ENCODE assay signal across 7 cellular contexts in the genomic region with DNA sequence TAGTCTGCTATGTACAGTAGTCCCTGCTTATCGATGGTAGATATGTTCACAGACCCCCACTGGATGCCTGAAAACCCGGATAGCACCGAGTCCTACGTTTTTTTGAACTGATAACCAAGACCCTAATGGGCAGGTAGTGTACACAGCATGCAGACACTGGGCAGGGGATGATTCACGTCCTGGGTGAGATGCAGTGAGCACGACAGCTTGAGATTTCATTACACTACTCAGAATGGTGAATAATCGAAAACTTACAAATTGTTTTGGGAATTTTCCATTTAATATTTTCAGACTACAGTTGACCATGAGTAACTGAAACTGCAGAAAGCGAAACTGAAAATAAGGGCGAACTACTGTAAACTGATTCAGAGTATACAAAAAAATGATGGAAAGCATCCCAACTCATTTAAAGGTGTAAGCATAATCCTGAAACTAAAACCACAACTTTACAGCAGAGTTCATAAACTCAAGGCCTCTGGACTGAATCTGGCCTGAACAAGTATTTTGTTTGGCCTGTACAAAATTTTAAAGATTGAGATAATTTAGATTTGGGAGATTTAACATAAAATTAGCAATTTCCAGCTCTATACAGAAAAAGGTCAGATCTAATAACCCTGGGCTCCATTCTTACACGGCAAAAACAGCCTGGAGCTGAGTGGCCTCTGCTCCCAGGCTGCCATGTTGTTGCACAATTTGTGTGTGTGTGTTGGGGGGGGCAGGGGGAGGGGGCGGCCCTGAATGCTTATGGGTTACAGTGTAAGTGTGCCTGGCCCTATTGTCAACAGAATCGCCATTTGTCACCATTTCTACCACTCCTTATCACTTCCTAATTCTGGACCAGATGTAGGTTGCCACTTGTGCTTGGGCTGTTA. TPM values are rescaled to one million over a fixed set of nuclear protein-coding genes. Genes with fewer than 3 reads are reported as not detected.
A peak's percentile ranks its signal among the peaks of the same experiment; 100 is the strongest.
DNase-seq lines count a peak whose midpoint lies in the region; ATAC-seq, FAIRE-seq and TF ChIP-seq lines count a peak whose summit lies in the region.

No MANE protein-coding gene starts in this region.

- H4K20me1 ChIP-seq in GM23248 (ENCODE audit: insufficient read depth) = no peaks in the 10 kb centered on the region

- H3K27me3 ChIP-seq in GM23248 (replicated peaks; ENCODE audit: insufficient read depth) (no peaks in the 10 kb centered on the region), bronchial epithelial cell (ENCODE audit: control insufficient read depth, insufficient read depth, low read length) (no peaks in the 10 kb centered on the region), mesendoderm (ENCODE audit: insufficient read depth, low read length, poor library complexity) (no peaks in the 10 kb centered on the region), tibial artery (no peaks in the 10 kb centered on the region)

- H3K79me1 ChIP-seq in mesendoderm (ENCODE audit: low read length) = peaks cover 2% of the 10 kb centered on the region

- no peak overlapping the region for H3K23ac ChIP-seq in mesendoderm (ENCODE audit: low read length)

- no peak for ATAC-seq in HG02981 (IDR thresholded peaks at IDR 0.05; ENCODE audit: unreplicated experiment)

- H3K9me2 ChIP-seq in GM23248 (ENCODE audit: insufficient read depth) = no peaks in the 10 kb centered on the region

- no peak overlapping the region for H2AK5ac ChIP-seq in mesendoderm (ENCODE audit: low read length)

- H3K4me3 ChIP-seq in GM23248 = peak overlapping the region; percentile 75
- no peak overlapping the region for H3K4me3 ChIP-seq in bronchial epithelial cell (ENCODE audit: low read depth, low read length)
- no peak overlapping the region for H3K4me3 ChIP-seq in mesendoderm (ENCODE audit: low read length)
- peak overlapping the region; percentile 22 to 30 for H3K4me3 ChIP-seq in tibial artery

- peak overlapping the region; percentile 15 for H3K56ac ChIP-seq in mesendoderm (ENCODE audit: low read length)

- in situ Hi-C loops in GM23248 (cut with MboI) = no loop called here

- DNase-seq in GM23248 (peak; percentile 87), RCC 7860 (ENCODE audit: low spot score) (peak; percentile 57), bronchial epithelial cell (ENCODE audit: low read depth) (peak; percentile 75), mesendoderm (peak; percentile 31), tibial artery (peak in 1 of 2 donors; percentile 28), GDM1 (lab: John Stamatoyannopoulos, UW) (no peak)

- peaks cover 93% of the 10 kb centered on the region for H3K79me2 ChIP-seq in GM23248 (ENCODE audit: insufficient read depth)
- no peaks in the 10 kb centered on the region for H3K79me2 ChIP-seq in mesendoderm (ENCODE audit: control insufficient read depth, insufficient read depth, low read length)

- H3K4me1 ChIP-seq in GM23248 (ENCODE audit: insufficient read depth) (peaks cover 18% of the 10 kb centered on the region), mesendoderm (ENCODE audit: control insufficient read depth, low read depth, low read length) (no peaks in the 10 kb centered on the region), tibial artery (peaks cover 0 to 21% (median 4%) of the 10 kb centered on the region in 4 donors)

- H2BK120ac ChIP-seq in mesendoderm (ENCODE audit: low read depth, low read length) = no peak overlapping the region

- H3K4me2 ChIP-seq in GM23248 (ENCODE audit: unreplicated experiment) (peak overlapping the region; percentile 98), mesendoderm (ENCODE audit: low read length) (no peak overlapping the region)

- H3K27ac ChIP-seq in GM23248 (peak overlapping the region; percentile 97), mesendoderm (ENCODE audit: low read depth, low read length) (no peak overlapping the region), tibial artery (peak overlapping the region in 1 of 2 donors; percentile 51)

- no peaks in the 10 kb centered on the region for H3K36me3 ChIP-seq in GM23248 (ENCODE audit: low read depth)
- no peaks in the 10 kb centered on the region for H3K36me3 ChIP-seq in bronchial epithelial cell (ENCODE audit: control insufficient read depth, insufficient read depth, low read length)
- no peaks in the 10 kb centered on the region for H3K36me3 ChIP-seq in mesendoderm (ENCODE audit: control insufficient read depth, insufficient read depth, low read length)
- peaks cover 0 to 5% (median 0%) of the 10 kb centered on the region in 3 donors for H3K36me3 ChIP-seq in tibial artery

- H3K18ac ChIP-seq in mesendoderm (ENCODE audit: low read length) = no peak overlapping the region

- intact Hi-C loops in tibial artery (cut with DNase I; ENCODE audit: low total_unique reads) = no loop called here

- H4K8ac ChIP-seq in mesendoderm (ENCODE audit: low read depth, low read length) = peak overlapping the region; percentile 39

- TF ChIP-seq CTCF in bronchial epithelial cell (IDR thresholded peaks at IDR 0.05; ENCODE audit: insufficient read depth, low read length, severe bottlenecking) = no peak
- no peak for TF ChIP-seq CTCF in tibial artery (IDR thresholded peaks at IDR 0.05)

- H2BK5ac ChIP-seq in mesendoderm (ENCODE audit: low read length) = no peak overlapping the region

- peak overlapping the region; percentile 72 for H2AFZ ChIP-seq in GM23248

- no peak overlapping the region for H4K5ac ChIP-seq in mesendoderm (ENCODE audit: low read length)

- H2BK15ac ChIP-seq in mesendoderm (replicated peaks; ENCODE audit: low read depth) = no peak overlapping the region

- FAIRE-seq in RCC 7860 (lab: Jason Lieb, UNC) (peak; percentile 84), bronchial epithelial cell (lab: Jason Lieb, UNC) (no peak)

- H3K9me3 ChIP-seq in GM23248 (ENCODE audit: low read depth) (no peaks in the 10 kb centered on the region), tibial artery (no peaks in the 10 kb centered on the region)

- H3K9ac ChIP-seq in GM23248 (peak overlapping the region; percentile 91), mesendoderm (ENCODE audit: low read length) (no peak overlapping the region)

- peaks cover 25% of the 10 kb centered on the region for H3F3A ChIP-seq in GM23248 (ENCODE audit: insufficient read depth)

- no peak overlapping the region for H3K4ac ChIP-seq in mesendoderm (ENCODE audit: low read depth, low read length)

- WGBS in GM23248 (ENCODE audit: low coverage in 1 of 2, low lambda C conversion rate in 2 of 2, missing lambda C conversion rate in 2 of 2), 2 experiments = 18 to 22% methylated on average over 11 to 12 of the region's 12 CpGs
- WGBS in mesendoderm (ENCODE audit: extremely low coverage, insufficient coverage, low lambda C conversion rate) = no CpG with 5 or more reads among the region's 12 CpGs

RNA-seq across cellular contexts. Expression of gene RNF24, which starts 34.9 kb away (rescaled TPM):
- 20.1 and 24.7 TPM in 2 replicates for total RNA-seq in GM23248 (2014; rRNA removed; shearing (Covaris generic))
- polyA plus RNA-seq in GM23248 (2016; fragmentation: Nextera tagmentation; extraction: Ambion mirVana) = 44.8 and 47.4 TPM in 2 replicates
- 1.3 and 2.3 TPM in 2 replicates for total RNA-seq in bronchial epithelial cell
- polyA plus RNA-seq in mesendoderm (2013, experiment 1 of 2) = 13.8 TPM
- polyA plus RNA-seq in mesendoderm (2013, experiment 2 of 2) = 13.2 TPM

Comparison
In these comparisons a context has a peak if more than half of its experiments do, and no peak if none do; other contexts are left out.
1. H3K4me3 ChIP-seq: peak in GM23248 (single experiment) and tibial artery (2 of 2); none in bronchial epithelial cell (single experiment) and mesendoderm (single experiment).